23 cellular contexts compared by ENCODE assay signal in genomic region chr9:130342714-130343085, GRCh38.
"Had no signal": no experiment of that assay in that cellular context is flagged by ENCODE, and none has a peak within 500 bp of the region (broad histone marks: within the 10 kb centered on the region; RNA-seq: fewer than 3 reads in every experiment).

No MANE protein-coding gene starts in this region.

- H3K4me3 ChIP-seq: heart right ventricle, hepatocyte, left lung, lung, mucosa of descending colon, pancreas, psoas muscle, right atrium auricular region, right lobe of liver, skin epidermis, stomach, testis, thyroid gland, transverse colon, upper lobe of right lung had no signal

- H3K36me3 Mint-ChIP-seq: memory B cell; naive thymus-derived CD4-positive, alpha-beta T cell; natural killer cell treated with Interleukin-12 subunit alpha and Interleukin-12 subunit beta and Interleukin-15 and Interleukin-18, amount 100 ng/mL, for 72 hours; stimulated activated naive B cell treated with anti-CD40 and anti-IgM and Interleukin-4, amounts not matched to agents 10 μg/mL and 1 μg/mL and 100 μg/mL, for 72 hours had no signal

- H3K4me1 ChIP-seq: heart right ventricle, left lung, pancreas, psoas muscle, right atrium auricular region, right lobe of liver, testis, thyroid gland, upper lobe of right lung had no signal

- ATAC-seq: naive thymus-derived CD4-positive, alpha-beta T cell; natural killer cell treated with Interleukin-12 subunit alpha and Interleukin-12 subunit beta and Interleukin-15 and Interleukin-18, amount 100 ng/mL, for 72 hours; stimulated activated naive CD8-positive, alpha-beta T cell treated with anti-CD3 and anti-CD28 coated beads, Interleukin-15, Interleukin-2, amounts not matched to agents 100 U/mL and 50 U/mL, for 24 hours; upper lobe of right lung had no signal

- H3K27me3 ChIP-seq: hepatocyte, left lung, pancreas, right atrium auricular region, right lobe of liver, testis, thyroid gland, transverse colon, upper lobe of right lung had no signal

- H3K4me1 Mint-ChIP-seq: memory B cell; stimulated activated naive B cell treated with anti-CD40 and anti-IgM and Interleukin-4, amounts not matched to agents 10 μg/mL and 1 μg/mL and 100 μg/mL, for 72 hours had no signal

- H3K9me3 ChIP-seq: heart right ventricle, left lung, mucosa of descending colon, pancreas, psoas muscle, right atrium auricular region, right lobe of liver, stomach, testis, thyroid gland, transverse colon, upper lobe of right lung had no signal

- H3K4me2 ChIP-seq: hepatocyte had no signal

- H3K79me2 ChIP-seq: hepatocyte had no signal

- H3K4me3 Mint-ChIP-seq: memory B cell; naive thymus-derived CD4-positive, alpha-beta T cell; natural killer cell treated with Interleukin-12 subunit alpha and Interleukin-12 subunit beta and Interleukin-15 and Interleukin-18, amount 100 ng/mL, for 72 hours; stimulated activated naive B cell treated with anti-CD40 and anti-IgM and Interleukin-4, amounts not matched to agents 10 μg/mL and 1 μg/mL and 100 μg/mL, for 72 hours had no signal

- H3K9me3 Mint-ChIP-seq: memory B cell; naive thymus-derived CD4-positive, alpha-beta T cell; natural killer cell treated with Interleukin-12 subunit alpha and Interleukin-12 subunit beta and Interleukin-15 and Interleukin-18, amount 100 ng/mL, for 72 hours; stimulated activated naive B cell treated with anti-CD40 and anti-IgM and Interleukin-4, amounts not matched to agents 10 μg/mL and 1 μg/mL and 100 μg/mL, for 72 hours had no signal

- H3K27ac Mint-ChIP-seq: memory B cell; naive thymus-derived CD4-positive, alpha-beta T cell; natural killer cell treated with Interleukin-12 subunit alpha and Interleukin-12 subunit beta and Interleukin-15 and Interleukin-18, amount 100 ng/mL, for 72 hours; stimulated activated naive B cell treated with anti-CD40 and anti-IgM and Interleukin-4, amounts not matched to agents 10 μg/mL and 1 μg/mL and 100 μg/mL, for 72 hours had no signal

- H3K27ac ChIP-seq: heart right ventricle, hepatocyte, left lung, pancreas, psoas muscle, right atrium auricular region, right lobe of liver, skin epidermis, stomach, testis, thyroid gland, upper lobe of right lung had no signal

- H2AFZ ChIP-seq: hepatocyte had no signal

- H3K27me3 Mint-ChIP-seq: naive thymus-derived CD4-positive, alpha-beta T cell; natural killer cell treated with Interleukin-12 subunit alpha and Interleukin-12 subunit beta and Interleukin-15 and Interleukin-18, amount 100 ng/mL, for 72 hours; stimulated activated naive B cell treated with anti-CD40 and anti-IgM and Interleukin-4, amounts not matched to agents 10 μg/mL and 1 μg/mL and 100 μg/mL, for 72 hours had no signal

- DNase-seq: heart right ventricle; midbrain; pancreas; stimulated activated naive B cell treated with anti-CD40 and anti-IgM and Interleukin-4, amounts not matched to agents 10 μg/mL and 1 μg/mL and 100 μg/mL, for 72 hours; stomach; transverse colon; upper lobe of right lung had no signal

- H3K36me3 ChIP-seq: heart right ventricle, left lung, pancreas, right atrium auricular region, right lobe of liver, stomach, thyroid gland, transverse colon, upper lobe of right lung had no signal

- FAIRE-seq: keratinocyte, pancreas, urothelium cell line had no signal
